8 cellular contexts compared by ENCODE assay signal in genomic region chr15:22161398-22161797, GRCh38.
DNase-seq lines count a peak whose midpoint lies in the region; ATAC-seq, FAIRE-seq and TF ChIP-seq lines count a peak whose summit lies in the region.
"Not testable (repeated sequence)": the region's sequence is repeated elsewhere in the genome, so short reads cannot be mapped to it uniquely, and the experiment has no call there.

No MANE protein-coding gene starts in this region.

- H3K36me3 Mint-ChIP-seq in activated T-helper 17 cell treated with anti-CD3 and anti-CD28 coated beads, Interleukin-2, amount 50 U/mL, for 72 hours (ENCODE audit: low read depth); stimulated activated effector memory CD8-positive, alpha-beta T cell treated with anti-CD3 and anti-CD28 coated beads, Interleukin-12 subunit alpha, Interleukin-12 subunit beta, amount 100 ng/mL, for 72 hours: not testable (repeated sequence)

- not testable (repeated sequence) for TF ChIP-seq POLR2A in GM12891 (IDR thresholded peaks at IDR 0.05; ENCODE audit: low read depth, low read length)

- FAIRE-seq in GM12891 (lab: Jason Lieb, UNC) = peak; percentile 68

- DNase-seq in GM12891 (ENCODE audit: insufficient read length, low spot score); stimulated activated effector memory CD8-positive, alpha-beta T cell treated with anti-CD3 and anti-CD28 coated beads, Interleukin-12 subunit alpha, Interleukin-12 subunit beta, amount 100 ng/mL, for 72 hours (ENCODE audit: low spot score in 2 of 2): not testable (repeated sequence)

- not testable (repeated sequence) for H3K4me3 Mint-ChIP-seq in activated T-helper 17 cell treated with anti-CD3 and anti-CD28 coated beads, Interleukin-2, amount 50 U/mL, for 72 hours; stimulated activated effector memory CD8-positive, alpha-beta T cell treated with anti-CD3 and anti-CD28 coated beads, Interleukin-12 subunit alpha, Interleukin-12 subunit beta, amount 100 ng/mL, for 72 hours

- not testable (repeated sequence) for H3K27ac Mint-ChIP-seq in activated T-helper 17 cell treated with anti-CD3 and anti-CD28 coated beads, Interleukin-2, amount 50 U/mL, for 72 hours; stimulated activated effector memory CD8-positive, alpha-beta T cell treated with anti-CD3 and anti-CD28 coated beads, Interleukin-12 subunit alpha, Interleukin-12 subunit beta, amount 100 ng/mL, for 72 hours

- not testable (repeated sequence) for H3K27me3 Mint-ChIP-seq in activated T-helper 17 cell treated with anti-CD3 and anti-CD28 coated beads, Interleukin-2, amount 50 U/mL, for 72 hours

- H3K9me3 Mint-ChIP-seq in activated T-helper 17 cell treated with anti-CD3 and anti-CD28 coated beads, Interleukin-2, amount 50 U/mL, for 72 hours; stimulated activated effector memory CD8-positive, alpha-beta T cell treated with anti-CD3 and anti-CD28 coated beads, Interleukin-12 subunit alpha, Interleukin-12 subunit beta, amount 100 ng/mL, for 72 hours: not testable (repeated sequence)

- not testable (repeated sequence) for H3K4me1 Mint-ChIP-seq in activated T-helper 17 cell treated with anti-CD3 and anti-CD28 coated beads, Interleukin-2, amount 50 U/mL, for 72 hours; stimulated activated effector memory CD8-positive, alpha-beta T cell treated with anti-CD3 and anti-CD28 coated beads, Interleukin-12 subunit alpha, Interleukin-12 subunit beta, amount 100 ng/mL, for 72 hours

- ATAC-seq in GM18909 (IDR thresholded peaks at IDR 0.05; ENCODE audit: poor library complexity, unreplicated experiment) = peak; percentile 85
- ATAC-seq in GM21381 (IDR thresholded peaks at IDR 0.05; ENCODE audit: unreplicated experiment) = peak; percentile 64
- peak; percentile 79 for ATAC-seq in HG02642 (IDR thresholded peaks at IDR 0.05; ENCODE audit: poor library complexity, unreplicated experiment)
- peak; percentile 74 for ATAC-seq in HG03064 (IDR thresholded peaks at IDR 0.05; ENCODE audit: low read depth, unreplicated experiment)
- ATAC-seq in HG03460 (IDR thresholded peaks at IDR 0.05; ENCODE audit: unreplicated experiment) = peak; percentile 78
- ATAC-seq in activated T-helper 17 cell treated with anti-CD3 and anti-CD28 coated beads, Interleukin-2, amount 50 U/mL, for 72 hours (replicated peaks) = peak; percentile 82
- ATAC-seq in stimulated activated effector memory CD8-positive, alpha-beta T cell treated with anti-CD3 and anti-CD28 coated beads, Interleukin-12 subunit alpha, Interleukin-12 subunit beta, amount 100 ng/mL, for 72 hours = peak; percentile 85
